Comparison of ENCODE assay signal across 8 cellular contexts in the genomic region with DNA sequence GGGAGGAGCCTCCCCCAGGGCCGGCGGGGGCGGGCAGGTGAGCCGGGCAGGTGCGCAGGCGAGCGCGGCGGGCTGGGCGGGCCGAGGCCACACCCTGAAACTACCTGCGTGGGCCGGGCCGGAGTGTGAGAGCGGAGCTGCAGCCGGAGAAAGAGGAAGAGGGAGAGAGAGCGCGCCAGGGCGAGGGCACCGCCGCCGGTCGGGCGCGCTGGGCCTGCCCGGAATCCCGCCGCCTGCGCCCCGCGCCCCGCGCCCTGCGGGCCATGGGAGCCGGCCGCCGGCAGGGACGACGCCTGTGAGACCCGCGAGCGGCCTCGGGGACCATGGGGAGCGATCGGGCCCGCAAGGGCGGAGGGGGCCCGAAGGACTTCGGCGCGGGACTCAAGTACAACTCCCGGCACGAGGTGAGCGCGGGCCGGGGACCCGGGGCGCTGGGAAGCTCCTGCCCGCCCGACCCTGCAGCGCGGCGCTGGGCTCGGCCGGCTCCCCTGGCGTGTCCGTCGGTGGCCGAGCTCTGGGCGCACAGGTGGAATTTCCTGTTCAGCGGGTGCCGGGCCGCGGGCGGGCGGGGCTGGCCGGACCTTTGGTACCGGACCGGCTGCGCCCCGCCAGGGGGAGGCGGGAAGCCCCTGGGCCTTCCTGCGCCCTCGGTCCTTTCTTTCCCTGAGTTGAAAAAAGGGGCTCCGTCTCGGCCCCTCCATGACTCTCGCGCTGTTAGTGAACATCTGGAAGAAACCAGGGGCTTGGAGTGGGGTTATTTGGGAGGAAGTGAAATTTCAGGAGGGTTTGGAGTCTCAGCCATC. TPM values are rescaled to one million over a fixed set of nuclear protein-coding genes. Genes with fewer than 3 reads are reported as not detected.
DNase-seq lines count a peak whose midpoint lies in the region; ATAC-seq and TF ChIP-seq lines count a peak whose summit lies in the region.

Gene ST14, plus strand, starts transcription at position 126 of the 803 bp plus-strand sequence. Its CDS starts 198 bp downstream, at position 324.

- peaks cover 6% of the 10 kb centered on the region for H3K4me1 ChIP-seq in CD4-positive, alpha-beta memory T cell (ENCODE audit: insufficient read depth, low read length)
- no peaks in the 10 kb centered on the region for H3K4me1 ChIP-seq in HEK293 (ENCODE audit: control insufficient read depth, insufficient read depth, low read length)
- no peaks in the 10 kb centered on the region for H3K4me1 ChIP-seq in right cardiac atrium (ENCODE audit: control insufficient read depth, insufficient read depth, low read length)
- peaks cover 0 to 3% of the 10 kb centered on the region in 2 donors for H3K4me1 ChIP-seq in gastrocnemius medialis

- H3K27ac ChIP-seq in CD4-positive, alpha-beta memory T cell (ENCODE audit: low read depth, low read length) = no peak within 1 kb of the TSS
- H3K27ac ChIP-seq in HEK293 (ENCODE audit: extremely low read depth, low read depth, low read length) (no peak within 1 kb of the TSS), SU-DHL-6 (ENCODE audit: low read depth, low read length) (peak within 1 kb of the TSS; percentile 78), right cardiac atrium (ENCODE audit: low read length) (no peak within 1 kb of the TSS), gastrocnemius medialis (no peak within 1 kb of the TSS)

- H3K27me3 Mint-ChIP-seq in CD4-positive, alpha-beta memory T cell = peaks cover 41 to 46% of the 10 kb centered on the region in 2 donors

- no peaks in the 10 kb centered on the region for H4K20me1 ChIP-seq in SU-DHL-6 (ENCODE audit: low read depth, low read length)

- no peak within 1 kb of the TSS for H2AFZ ChIP-seq in SU-DHL-6 (ENCODE audit: low read depth, low read length, severe bottlenecking)

- H3K9me3 Mint-ChIP-seq in CD4-positive, alpha-beta memory T cell = no peaks in the 10 kb centered on the region

- H3K4me3 Mint-ChIP-seq in CD4-positive, alpha-beta memory T cell = peak within 1 kb of the TSS; percentile 50 to 84 (median 67)

- in situ Hi-C loops in gastrocnemius medialis (cut with MboI; ENCODE audit: low sequenced_read_pairs in 4 of 4) = no loop called here

- H3K36me3 ChIP-seq in CD4-positive, alpha-beta memory T cell (ENCODE audit: insufficient read depth, low read length) = no peaks in the 10 kb centered on the region
- H3K36me3 ChIP-seq in HEK293 (ENCODE audit: control insufficient read depth in 2 of 2, insufficient read depth in 1 of 2, low read length in 2 of 2) (no peaks in the 10 kb centered on the region), SU-DHL-6 (ENCODE audit: low read length) (no peaks in the 10 kb centered on the region), gastrocnemius medialis (no peaks in the 10 kb centered on the region)

- peaks cover 47% of the 10 kb centered on the region for H3K79me2 ChIP-seq in SU-DHL-6 (ENCODE audit: insufficient read depth, low read length)

- H3K4me1 Mint-ChIP-seq in CD4-positive, alpha-beta memory T cell = peaks cover 6 to 27% (median 15%) of the 10 kb centered on the region in 4 donors

- intact Hi-C loops in CD4-positive, alpha-beta memory T cell (cut with micrococcal nuclease) = no loop called here
- intact Hi-C loops in right cardiac atrium (cut with DNase I) = no loop called here
- intact Hi-C loops in gastrocnemius medialis (cut with DNase I; ENCODE audit: low total_unique reads) = no loop called here

- H3K4me3 ChIP-seq in CD4-positive, alpha-beta memory T cell (ENCODE audit: low read length in 2 of 2) = no peak within 1 kb of the TSS
- H3K4me3 ChIP-seq in HEK293 (ENCODE audit: low read depth, low read length) = peak within 1 kb of the TSS; percentile 20
- peak within 1 kb of the TSS; percentile 87 for H3K4me3 ChIP-seq in SU-DHL-6 (ENCODE audit: insufficient read depth, low read length, poor library complexity, severe bottlenecking)
- H3K4me3 ChIP-seq in right cardiac atrium (ENCODE audit: low read length) = peak within 1 kb of the TSS; percentile 1
- peak within 1 kb of the TSS in 3 of 4 donors; percentile 16 to 40 (median 25) for H3K4me3 ChIP-seq in gastrocnemius medialis

- 5% methylated on average over 88 of the region's 88 CpGs for WGBS in right cardiac atrium

- H3K9me3 ChIP-seq in CD4-positive, alpha-beta memory T cell (ENCODE audit: control insufficient read depth in 1 of 2, low read length in 2 of 2) = no peaks in the 10 kb centered on the region
- H3K9me3 ChIP-seq in HEK293 (ENCODE audit: control insufficient read depth, insufficient read depth, low read depth, low read length) (no peaks in the 10 kb centered on the region), SU-DHL-6 (ENCODE audit: insufficient read depth, low read length) (no peaks in the 10 kb centered on the region), right cardiac atrium (ENCODE audit: control insufficient read depth, low read length) (no peaks in the 10 kb centered on the region), gastrocnemius medialis (no peaks in the 10 kb centered on the region)

- H3K9me2 ChIP-seq in SU-DHL-6 (replicated peaks; ENCODE audit: insufficient read depth, low read length) = no peaks in the 10 kb centered on the region

- H3K9ac ChIP-seq in SU-DHL-6 (ENCODE audit: low read length) = peak within 1 kb of the TSS; percentile 96

- TF ChIP-seq CTCF in HEK293 (tag by site-specific recombination; IDR thresholded peaks at IDR 0.05) = no peak
- no peak for TF ChIP-seq CTCF in SU-DHL-6 (IDR thresholded peaks at IDR 0.05; ENCODE audit: insufficient read depth, low read length, poor library complexity, severe bottlenecking)
- no peak for TF ChIP-seq CTCF in gastrocnemius medialis (IDR thresholded peaks at IDR 0.05 in 4 of 5, conservative IDR thresholded peaks at IDR 0.05 in 1 of 5)

- peaks cover 8% of the 10 kb centered on the region for H3K27me3 ChIP-seq in CD4-positive, alpha-beta memory T cell (ENCODE audit: insufficient read depth, low read length)
- H3K27me3 ChIP-seq in SU-DHL-6 (ENCODE audit: low read length) = no peaks in the 10 kb centered on the region
- H3K27me3 ChIP-seq in right cardiac atrium (ENCODE audit: control insufficient read depth, insufficient read depth) = no peaks in the 10 kb centered on the region
- H3K27me3 ChIP-seq in gastrocnemius medialis = peaks cover 26 to 37% (median 34%) of the 10 kb centered on the region in 3 donors

- H3F3A ChIP-seq in SU-DHL-6 (ENCODE audit: insufficient read depth) = peaks cover 32% of the 10 kb centered on the region

- POLR2A ChIA-PET in CD4-positive, alpha-beta memory T cell (lab: Charles Lee; ENCODE audit: partially characterized antibody) = no interaction called here
- POLR2A ChIA-PET in HEK293 (lab: Yijun Ruan, JAX) = no interaction called here

- peak within 1 kb of the TSS in 1 of 7 donors; percentile 47 for H3K27ac Mint-ChIP-seq in CD4-positive, alpha-beta memory T cell

- ATAC-seq in right cardiac atrium (peak in 1 of 2 donors; percentile 22), gastrocnemius medialis (no peak), GM21717 (IDR thresholded peaks at IDR 0.05; ENCODE audit: unreplicated experiment) (no peak)
- ATAC-seq in activated CD4-positive, CD25-positive, alpha-beta regulatory T cell treated with anti-CD3 and anti-CD28 coated beads, Interleukin-2, amount 50 U/mL, for 24 hours = no peak

- H3K36me3 Mint-ChIP-seq in CD4-positive, alpha-beta memory T cell = no peaks in the 10 kb centered on the region

- peak within 1 kb of the TSS; percentile 98 for H3K4me2 ChIP-seq in SU-DHL-6 (ENCODE audit: low read depth, low read length, poor library complexity, severe bottlenecking)

- DNase-seq in CD4-positive, alpha-beta memory T cell = no peak
- DNase-seq in right cardiac atrium = no peak
- DNase-seq in gastrocnemius medialis = no peak
- DNase-seq in HK-2 (ENCODE audit: unreplicated experiment) = no peak

- CTCF ChIA-PET in CD4-positive, alpha-beta memory T cell (lab: Charles Lee; ENCODE audit: partially characterized antibody) = no interaction called here
- CTCF ChIA-PET in HEK293 (lab: Yijun Ruan, JAX) = no interaction called here

- no peak for TF ChIP-seq POLR2A in gastrocnemius medialis (IDR thresholded peaks at IDR 0.05)

TF ChIP-seq in HEK293, 187 proteins besides CTCF, POLR2A, EP300 and RAD21:
- TF ChIP-seq ZNF792 (tag by site-specific recombination; IDR thresholded peaks at IDR 0.05) (no peak), ZNF843 (tag by site-specific recombination; IDR thresholded peaks at IDR 0.05) (no peak)
- TF ChIP-seq, protein P1, sequence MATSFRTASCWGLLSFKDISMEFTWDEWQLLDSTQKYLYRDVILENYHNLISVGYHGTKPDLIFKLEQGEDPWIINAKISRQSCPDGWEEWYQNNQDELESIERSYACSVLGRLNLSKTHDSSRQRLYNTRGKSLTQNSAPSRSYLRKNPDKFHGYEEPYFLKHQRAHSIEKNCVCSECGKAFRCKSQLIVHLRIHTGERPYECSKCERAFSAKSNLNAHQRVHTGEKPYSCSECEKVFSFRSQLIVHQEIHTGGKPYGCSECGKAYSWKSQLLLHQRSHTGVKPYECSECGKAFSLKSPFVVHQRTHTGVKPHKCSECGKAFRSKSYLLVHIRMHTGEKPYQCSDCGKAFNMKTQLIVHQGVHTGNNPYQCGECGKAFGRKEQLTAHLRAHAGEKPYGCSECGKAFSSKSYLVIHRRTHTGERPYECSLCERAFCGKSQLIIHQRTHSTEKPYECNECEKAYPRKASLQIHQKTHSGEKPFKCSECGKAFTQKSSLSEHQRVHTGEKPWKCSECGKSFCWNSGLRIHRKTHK (tag by site-specific recombination; IDR thresholded peaks at IDR 0.05) = no peak

RNA-seq across cellular contexts. Expression of gene ST14, which starts in this region (rescaled TPM):
- under 1 TPM; 0.72 to 0.79 TPM for total RNA-seq in CD4-positive, alpha-beta memory T cell
- polyA plus RNA-seq in CD4-positive, alpha-beta memory T cell = under 1 TPM in 1 of 2 donors, not detected in 1; 0.47 TPM
- total RNA-seq in right cardiac atrium (1 to 10 TPM; 1.0 to 2.8 (median 1.4) TPM), gastrocnemius medialis (1 to 10 TPM in 3 of 4 donors, under 1 TPM in 1; 0.20 to 2.2 (median 1.3) TPM)
- 0.61 TPM for polyA plus RNA-seq in right cardiac atrium

Comparison
In these comparisons a context has a peak if more than half of its experiments do, and no peak if none do; other contexts are left out.
1. H3K4me3 ChIP-seq: peak in HEK293 (single experiment), SU-DHL-6 (single experiment), right cardiac atrium (single experiment) and gastrocnemius medialis (3 of 4); none in CD4-positive, alpha-beta memory T cell (0 of 2).